ENCODE assay signal across 8 cellular contexts in the genomic region with DNA sequence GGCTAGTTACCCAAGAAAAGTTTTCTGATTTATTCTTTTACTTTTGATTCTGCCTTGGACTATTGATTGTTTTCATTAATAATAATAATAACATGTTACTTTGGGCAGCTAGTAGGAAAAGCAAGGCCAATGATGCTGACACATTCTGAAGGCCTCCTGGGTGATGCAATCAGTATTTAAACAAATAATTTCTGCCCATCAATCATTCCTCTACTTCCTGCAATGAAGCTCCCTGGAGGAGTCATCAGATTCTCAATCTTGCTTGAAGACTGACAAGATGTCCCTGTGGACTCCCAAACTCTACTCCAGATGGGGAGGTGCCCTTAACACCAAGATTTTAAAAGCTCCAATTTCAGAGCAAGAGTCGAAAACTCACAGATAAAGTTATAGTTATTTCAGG. TPM values are rescaled to one million over a fixed set of nuclear protein-coding genes. Genes with fewer than 3 reads are reported as not detected.
DNase-seq lines count a peak whose midpoint lies in the region; ATAC-seq, FAIRE-seq and TF ChIP-seq lines count a peak whose summit lies in the region.

A gene with protein sequence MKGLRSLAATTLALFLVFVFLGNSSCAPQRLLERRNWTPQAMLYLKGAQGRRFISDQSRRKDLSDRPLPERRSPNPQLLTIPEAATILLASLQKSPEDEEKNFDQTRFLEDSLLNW (plus strand): TSS at position 244 of the 400 bp plus-strand sequence. CDS start 177 bp downstream, outside the sequence.

- FAIRE-seq in HTR-8/SVneo (lab: Jason Lieb, UNC) = no peak

- 100% methylated on average over 1 of the region's 1 CpG for WGBS in right lobe of liver (ENCODE audit: insufficient coverage, low coverage, low lambda C conversion rate, missing lambda C conversion rate)

- H3K36me3 ChIP-seq in brain microvascular endothelial cell (replicated peaks) (no peaks in the 10 kb centered on the region), right lobe of liver (no peaks in the 10 kb centered on the region)

- DNase-seq in 8988T (peak; percentile 9), HTR-8/SVneo (ENCODE audit: insufficient read length, low spot score) (peak; percentile 15), brain microvascular endothelial cell (peak; percentile 22), right lobe of liver (no peak), SIG-M5 (lab: John Stamatoyannopoulos, UW) (no peak)

- H3K27ac ChIP-seq in brain microvascular endothelial cell = no peak within 1 kb of the TSS
- no peak within 1 kb of the TSS for H3K27ac ChIP-seq in right lobe of liver

- ATAC-seq in right lobe of liver (no peak), GM21723 (IDR thresholded peaks at IDR 0.05; ENCODE audit: unreplicated experiment) (no peak), HG03354 (IDR thresholded peaks at IDR 0.05; ENCODE audit: poor library complexity, severe bottlenecking, unreplicated experiment) (no peak), GM18520 (IDR thresholded peaks at IDR 0.05; ENCODE audit: unreplicated experiment) (no peak)

- no peak for TF ChIP-seq POLR2A in right lobe of liver (IDR thresholded peaks at IDR 0.05)

- no peaks in the 10 kb centered on the region for H3K27me3 ChIP-seq in brain microvascular endothelial cell (replicated peaks)
- H3K27me3 ChIP-seq in right lobe of liver = no peaks in the 10 kb centered on the region

- H3K4me1 ChIP-seq in right lobe of liver = peaks cover 0 to 15% (median 2%) of the 10 kb centered on the region in 4 donors

- in situ Hi-C loops in brain microvascular endothelial cell (cut with HindIII; ENCODE audit: low pct_ligation_motif_present, low sequenced_read_pairs) = no loop called here

- no peak for TF ChIP-seq CTCF in brain microvascular endothelial cell (IDR thresholded peaks at IDR 0.05; ENCODE audit: low read depth, low read length, missing control alignments)
- TF ChIP-seq CTCF in right lobe of liver (IDR thresholded peaks at IDR 0.05) = no peak

- H3K4me3 ChIP-seq in brain microvascular endothelial cell (ENCODE audit: low read depth, low read length) (peak within 1 kb of the TSS; percentile 70), right lobe of liver (peak within 1 kb of the TSS; percentile 48 to 69 (median 59))

- intact Hi-C loops in right lobe of liver (cut with DNase I) = no loop called here

- no peaks in the 10 kb centered on the region for H3K9me3 ChIP-seq in right lobe of liver

RNA-seq across cellular contexts. Expression of the gene that starts here (rescaled TPM):
- total RNA-seq in right lobe of liver = 1 to 10 TPM in 2 of 6 experiments, under 1 TPM in 3, not detected in 1; 0.24 to 6.9 (median 0.56) TPM

Comparison
In these comparisons a context has a peak if more than half of its experiments do, and no peak if none do; other contexts are left out.
1. DNase-seq: peak in 8988T (single experiment), HTR-8/SVneo (single experiment) and brain microvascular endothelial cell (single experiment); none in right lobe of liver (0 of 3) and SIG-M5 (single experiment).